ENCODE assay signal across 14 cellular contexts in the genomic region with DNA sequence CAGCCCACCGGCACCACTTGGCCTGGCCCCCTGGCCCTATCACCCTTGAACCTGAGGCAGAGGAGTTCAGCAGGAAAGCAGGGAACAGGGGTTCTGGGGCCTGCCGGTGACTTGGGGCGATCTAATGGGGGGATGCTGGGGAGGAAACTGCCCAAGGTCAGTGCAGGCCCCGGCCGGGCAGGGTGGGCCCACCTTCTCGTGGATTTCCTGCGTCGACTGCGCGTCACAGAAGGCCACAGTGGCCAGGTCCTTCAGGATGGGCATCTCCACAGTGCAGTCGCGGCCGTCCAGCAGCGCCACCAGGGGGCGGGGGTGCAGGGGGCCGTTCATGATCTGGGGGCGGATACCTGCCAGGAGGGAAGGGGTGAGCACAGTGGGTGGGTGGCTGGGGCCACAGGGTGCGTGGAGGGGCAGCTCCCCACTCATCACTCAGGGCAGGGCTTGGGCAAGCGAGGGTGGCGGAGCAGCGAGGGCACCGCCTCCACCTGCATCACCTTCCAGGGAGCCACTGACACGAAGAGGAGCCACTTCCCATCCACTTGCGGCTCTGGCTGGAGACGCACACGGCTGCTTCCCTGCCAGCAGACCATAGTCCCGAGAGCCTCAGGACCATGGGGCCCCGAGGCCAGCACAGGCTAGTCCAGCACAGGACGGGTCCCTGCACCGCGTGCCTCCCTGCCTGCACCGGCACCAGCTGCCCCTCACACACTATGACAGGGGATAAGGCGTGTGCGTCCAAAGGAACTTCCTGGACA.
DNase-seq lines count a peak whose midpoint lies in the region; ATAC-seq and TF ChIP-seq lines count a peak whose summit lies in the region.
"Had no signal": no experiment of that assay in that cellular context is flagged by ENCODE, and none has a peak within 500 bp of the region (broad histone marks: within the 10 kb centered on the region; RNA-seq: fewer than 3 reads in every experiment).

No MANE protein-coding gene starts in this region.

- TF ChIP-seq CTCF in GM12874 (IDR thresholded peaks at IDR 0.05; ENCODE audit: insufficient read depth, low read depth, low read length) (peak; percentile 9; the same call in 1 of the 2 replicates), brain microvascular endothelial cell (IDR thresholded peaks at IDR 0.05; ENCODE audit: low read depth, low read length, missing control alignments) (peak; percentile 33), omental fat pad (IDR thresholded peaks at IDR 0.05) (no peak)

- H3K27me3 ChIP-seq in brain microvascular endothelial cell (replicated peaks), result no peaks in the 10 kb centered on the region

- in situ Hi-C loops in brain microvascular endothelial cell (cut with HindIII; ENCODE audit: low pct_ligation_motif_present, low sequenced_read_pairs), result no loop called here

- no peak overlapping the region for H3K4me3 ChIP-seq in brain microvascular endothelial cell (ENCODE audit: low read depth, low read length)
- H3K4me3 ChIP-seq: PC-9 had no signal

- ATAC-seq in omental fat pad (ENCODE audit: low FRiP score) (no peak), GM18870 (IDR thresholded peaks at IDR 0.05; ENCODE audit: unreplicated experiment) (no peak), GM21528 (IDR thresholded peaks at IDR 0.05; ENCODE audit: low FRiP score, unreplicated experiment) (no peak), HG02938 (IDR thresholded peaks at IDR 0.05; ENCODE audit: unreplicated experiment) (no peak), GM21529 (IDR thresholded peaks at IDR 0.05; ENCODE audit: unreplicated experiment) (no peak)

- peaks cover 6% of the 10 kb centered on the region for H3K36me3 ChIP-seq in brain microvascular endothelial cell (replicated peaks)

- H3K27ac ChIP-seq in brain microvascular endothelial cell, result no peak overlapping the region
- H3K27ac ChIP-seq: PC-9 had no signal

- DNase-seq in 8988T (peak; percentile 5), brain microvascular endothelial cell (no peak), omental fat pad (ENCODE audit: low spot score) (peak; percentile 8)
- DNase-seq: CD4-positive, CD25-positive, alpha-beta regulatory T cell; GF-D8; occipital lobe; PC-9; stimulated activated CD4-positive, alpha-beta T cell treated with anti-CD3 and anti-CD28 coated beads, Interleukin-2, amount 100 ng/mL, for 48 hours; stimulated activated naive CD4-positive, alpha-beta T cell had no signal

Comparison
In these comparisons a context has a peak if more than half of its experiments do, and no peak if none do; other contexts are left out.
1. CTCF ChIP-seq: peak in GM12874 (single experiment) and brain microvascular endothelial cell (single experiment); none in omental fat pad (0 of 3).